Comparison of ENCODE assay signal across 15 cellular contexts in the genomic region with DNA sequence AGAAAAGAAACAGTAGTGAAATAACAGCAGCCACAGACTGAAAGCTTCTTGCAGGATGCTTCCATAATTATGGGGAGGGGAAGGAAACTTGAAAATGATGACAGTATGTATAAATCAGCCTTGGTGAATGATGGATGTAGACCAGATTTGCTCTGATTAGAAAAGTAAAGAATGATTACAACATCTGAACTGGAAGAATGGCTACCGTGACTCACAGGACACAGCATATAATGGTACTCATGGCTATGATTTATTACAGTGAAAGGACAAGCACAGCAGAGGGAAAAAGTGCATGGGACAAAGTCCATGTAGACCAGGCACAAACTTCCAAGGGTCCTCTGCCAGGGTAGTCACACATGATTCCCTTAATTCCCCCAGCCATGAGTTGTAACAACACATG.
"Had no signal": no experiment of that assay in that cellular context is flagged by ENCODE, and none has a peak within 500 bp of the region (broad histone marks: within the 10 kb centered on the region; RNA-seq: fewer than 3 reads in every experiment).

No MANE protein-coding gene starts in this region.

- H3K36me3 Mint-ChIP-seq: activated CD8-positive, alpha-beta memory T cell treated with anti-CD3 and anti-CD28 coated beads, Interleukin-2, amount 10 ng/mL, durations not matched to agents 7 days and 5 days; activated naive CD8-positive, alpha-beta T cell had no signal

- H3K36me3 ChIP-seq: neutrophil, thyroid gland, vagina had no signal

- H3K27ac Mint-ChIP-seq: activated CD8-positive, alpha-beta memory T cell treated with anti-CD3 and anti-CD28 coated beads, Interleukin-2, amount 10 ng/mL, durations not matched to agents 7 days and 5 days; activated naive CD8-positive, alpha-beta T cell; naive thymus-derived CD8-positive, alpha-beta T cell; T-helper 2 cell treated with Interferon-gamma antibody and Interleukin-4, amounts not matched to agents 5 μg/mL and 100 μg/mL, for 36 hours had no signal

- H3K4me3 ChIP-seq: dorsolateral prefrontal cortex, mucosa of descending colon, skin epidermis, thyroid gland, vagina had no signal

- H3K4me3 Mint-ChIP-seq: activated CD8-positive, alpha-beta memory T cell treated with anti-CD3 and anti-CD28 coated beads, Interleukin-2, amount 10 ng/mL, durations not matched to agents 7 days and 5 days; activated naive CD8-positive, alpha-beta T cell; activated T-cell treated with anti-CD3 and anti-CD28 coated beads, Interleukin-2, amount 50 U/mL, for 4 hours; naive thymus-derived CD8-positive, alpha-beta T cell; T-helper 2 cell treated with Interferon-gamma antibody and Interleukin-4, amounts not matched to agents 5 μg/mL and 100 μg/mL, for 36 hours had no signal

- H3K9me3 ChIP-seq: mucosa of descending colon, neutrophil, thyroid gland, vagina had no signal

- H3K4me1 Mint-ChIP-seq: activated CD8-positive, alpha-beta memory T cell treated with anti-CD3 and anti-CD28 coated beads, Interleukin-2, amount 10 ng/mL, durations not matched to agents 7 days and 5 days; naive thymus-derived CD8-positive, alpha-beta T cell had no signal

- H3K27me3 ChIP-seq: dorsolateral prefrontal cortex, neutrophil, thyroid gland, vagina had no signal

- H3K4me1 ChIP-seq: thyroid gland, vagina had no signal

- H3K27ac ChIP-seq: dorsolateral prefrontal cortex, neutrophil, skin epidermis, thyroid gland, vagina had no signal

- DNase-seq: activated CD4-positive, alpha-beta T cell treated with anti-CD3 and anti-CD28 coated beads, Interleukin-2, amount 50 U/mL, for 4 hours; activated CD8-positive, alpha-beta memory T cell treated with anti-CD3 and anti-CD28 coated beads, Interleukin-2, amount 10 ng/mL, durations not matched to agents 7 days and 5 days; activated effector memory CD4-positive, alpha-beta T cell treated with anti-CD3 and anti-CD28 coated beads, Interleukin-2, amount 50 U/mL, for 16 hours; activated T-cell treated with anti-CD3 and anti-CD28 coated beads, Interleukin-2, amount 50 U/mL, for 4 hours; dorsolateral prefrontal cortex; left cardiac atrium; mucosa of descending colon; naive thymus-derived CD8-positive, alpha-beta T cell; thyroid gland had no signal

- H3K9me3 Mint-ChIP-seq: activated T-cell treated with anti-CD3 and anti-CD28 coated beads, Interleukin-2, amount 50 U/mL, for 4 hours; T-helper 2 cell treated with Interferon-gamma antibody and Interleukin-4, amounts not matched to agents 5 μg/mL and 100 μg/mL, for 36 hours had no signal

- ATAC-seq: activated CD4-positive, CD25-positive, alpha-beta regulatory T cell treated with anti-CD3 and anti-CD28 coated beads, Interleukin-2, amount 50 U/mL, for 24 hours; activated CD8-positive, alpha-beta memory T cell treated with anti-CD3 and anti-CD28 coated beads, Interleukin-2, amount 10 ng/mL, durations not matched to agents 7 days and 5 days; activated T-cell treated with anti-CD3 and anti-CD28 coated beads, Interleukin-2, amount 50 U/mL, for 4 hours; left cardiac atrium; mucosa of descending colon; naive thymus-derived CD8-positive, alpha-beta T cell had no signal
